In genomic region chr15:99712415-99712814, GRCh38 we compare ENCODE assay signal across 1 cellular context.
TF ChIP-seq lines count a peak whose summit lies in the region.

No MANE protein-coding gene starts in this region.

TF ChIP-seq in WTC11, 78 proteins besides CTCF, POLR2A, EP300 and RAD21 (continued from another document):
- TF ChIP-seq ARID4B (CRISPR knock-in tag; IDR thresholded peaks at IDR 0.05; ENCODE audit: borderline replicate concordance): no peak
- TF ChIP-seq MLX (CRISPR knock-in tag; IDR thresholded peaks at IDR 0.05): no peak
- no peak for TF ChIP-seq ZNF232 (CRISPR knock-in tag; IDR thresholded peaks at IDR 0.05)
- TF ChIP-seq MXD4 (CRISPR knock-in tag; IDR thresholded peaks at IDR 0.05; ENCODE audit: borderline replicate concordance): no peak
- no peak for TF ChIP-seq ATF3 (CRISPR knock-in tag; conservative IDR thresholded peaks at IDR 0.05)
- no peak for TF ChIP-seq KAT7 (CRISPR knock-in tag; IDR thresholded peaks at IDR 0.05; ENCODE audit: borderline replicate concordance)
- no peak for TF ChIP-seq RORB (CRISPR knock-in tag; IDR thresholded peaks at IDR 0.05)
- TF ChIP-seq ELF4 (CRISPR knock-in tag; IDR thresholded peaks at IDR 0.05; ENCODE audit: low read depth): no peak
- TF ChIP-seq TEAD1 (CRISPR knock-in tag; IDR thresholded peaks at IDR 0.05): no peak
- TF ChIP-seq CDX4 (CRISPR knock-in tag; IDR thresholded peaks at IDR 0.05; ENCODE audit: borderline replicate concordance): no peak
- TF ChIP-seq TCF7 (CRISPR knock-in tag; IDR thresholded peaks at IDR 0.05; ENCODE audit: low read depth): no peak
- TF ChIP-seq ATF1 (CRISPR knock-in tag; IDR thresholded peaks at IDR 0.05): no peak
- no peak for TF ChIP-seq STAT6 (CRISPR knock-in tag; conservative IDR thresholded peaks at IDR 0.05; ENCODE audit: low read depth)
- TF ChIP-seq ZNF671 (CRISPR knock-in tag; IDR thresholded peaks at IDR 0.05): no peak
